In genomic region chr1:220272047-220272840, GRCh38 we compare ENCODE assay signal across 8 cellular contexts. TPM values are rescaled to one million over a fixed set of nuclear protein-coding genes. Genes with fewer than 3 reads are reported as not detected.
A peak's percentile ranks its signal among the peaks of the same experiment; 100 is the strongest.
DNase-seq lines count a peak whose midpoint lies in the region; ATAC-seq and TF ChIP-seq lines count a peak whose summit lies in the region.

A gene with protein sequence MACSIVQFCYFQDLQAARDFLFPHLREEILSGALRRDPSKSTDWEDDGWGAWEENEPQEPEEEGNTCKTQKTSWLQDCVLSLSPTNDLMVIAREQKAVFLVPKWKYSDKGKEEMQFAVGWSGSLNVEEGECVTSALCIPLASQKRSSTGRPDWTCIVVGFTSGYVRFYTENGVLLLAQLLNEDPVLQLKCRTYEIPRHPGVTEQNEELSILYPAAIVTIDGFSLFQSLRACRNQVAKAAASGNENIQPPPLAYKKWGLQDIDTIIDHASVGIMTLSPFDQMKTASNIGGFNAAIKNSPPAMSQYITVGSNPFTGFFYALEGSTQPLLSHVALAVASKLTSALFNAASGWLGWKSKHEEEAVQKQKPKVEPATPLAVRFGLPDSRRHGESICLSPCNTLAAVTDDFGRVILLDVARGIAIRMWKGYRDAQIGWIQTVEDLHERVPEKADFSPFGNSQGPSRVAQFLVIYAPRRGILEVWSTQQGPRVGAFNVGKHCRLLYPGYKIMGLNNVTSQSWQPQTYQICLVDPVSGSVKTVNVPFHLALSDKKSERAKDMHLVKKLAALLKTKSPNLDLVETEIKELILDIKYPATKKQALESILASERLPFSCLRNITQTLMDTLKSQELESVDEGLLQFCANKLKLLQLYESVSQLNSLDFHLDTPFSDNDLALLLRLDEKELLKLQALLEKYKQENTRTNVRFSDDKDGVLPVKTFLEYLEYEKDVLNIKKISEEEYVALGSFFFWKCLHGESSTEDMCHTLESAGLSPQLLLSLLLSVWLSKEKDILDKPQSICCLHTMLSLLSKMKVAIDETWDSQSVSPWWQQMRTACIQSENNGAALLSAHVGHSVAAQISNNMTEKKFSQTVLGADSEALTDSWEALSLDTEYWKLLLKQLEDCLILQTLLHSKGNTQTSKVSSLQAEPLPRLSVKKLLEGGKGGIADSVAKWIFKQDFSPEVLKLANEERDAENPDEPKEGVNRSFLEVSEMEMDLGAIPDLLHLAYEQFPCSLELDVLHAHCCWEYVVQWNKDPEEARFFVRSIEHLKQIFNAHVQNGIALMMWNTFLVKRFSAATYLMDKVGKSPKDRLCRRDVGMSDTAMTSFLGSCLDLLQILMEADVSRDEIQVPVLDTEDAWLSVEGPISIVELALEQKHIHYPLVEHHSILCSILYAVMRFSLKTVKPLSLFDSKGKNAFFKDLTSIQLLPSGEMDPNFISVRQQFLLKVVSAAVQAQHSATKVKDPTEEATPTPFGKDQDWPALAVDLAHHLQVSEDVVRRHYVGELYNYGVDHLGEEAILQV (N-terminal part only) (minus strand): TSS chr1:220272453. CDS start chr1:220272337, 116 bp downstream.

- peaks cover 17 to 19% of the 10 kb centered on the region in 2 donors for H3K36me3 Mint-ChIP-seq in activated naive CD4-positive, alpha-beta T cell treated with anti-CD3 and anti-CD28 coated beads, Interleukin-2, amount 50 U/mL, for 72 hours

- H3K4me1 ChIP-seq in ovary (ENCODE audit: insufficient read depth), result peaks cover 8% of the 10 kb centered on the region
- peaks cover 10 to 14% of the 10 kb centered on the region in 2 donors for H3K4me1 ChIP-seq in thyroid gland

- peak within 1 kb of the TSS; percentile 46 to 58 for H3K27ac ChIP-seq in ovary
- H3K27ac ChIP-seq in thyroid gland, result peak within 1 kb of the TSS; percentile 41 to 88 (median 84)

- ATAC-seq in HG02623 (IDR thresholded peaks at IDR 0.05; ENCODE audit: unreplicated experiment) (peak; percentile 96), SK-N-SH treated with all-trans-retinoic acid at 6 μM for 48 hours (peak; percentile 96)
- ATAC-seq in activated naive CD4-positive, alpha-beta T cell treated with anti-CD3 and anti-CD28 coated beads, Interleukin-2, amount 50 U/mL, for 72 hours, result peak; percentile 97 to 98

- no peaks in the 10 kb centered on the region for H3K27me3 ChIP-seq in ovary
- no peaks in the 10 kb centered on the region for H3K27me3 ChIP-seq in thyroid gland

- peak within 1 kb of the TSS in 1 of 2 donors; percentile 78 for H3K27ac Mint-ChIP-seq in activated naive CD4-positive, alpha-beta T cell treated with anti-CD3 and anti-CD28 coated beads, Interleukin-2, amount 50 U/mL, for 72 hours

- H3K36me3 ChIP-seq in ovary, result no peaks in the 10 kb centered on the region
- H3K36me3 ChIP-seq in thyroid gland, result no peaks in the 10 kb centered on the region

- TF ChIP-seq POLR2A in ovary (IDR thresholded peaks at IDR 0.05) (peak; percentile 54), thyroid gland (IDR thresholded peaks at IDR 0.05) (peak; percentile 17 to 81)

- intact Hi-C loops in head of caudate nucleus (cut with DNase I), result no loop called here
- intact Hi-C loops in ovary (cut with DNase I), result no loop called here
- intact Hi-C loops in thyroid gland (cut with DNase I), result loop anchor here (10.0 kb wide), 1 partner anchor 253 kb away; the partner anchor contains the start of gene MARK1

- no peak for TF ChIP-seq EP300 in ovary (IDR thresholded peaks at IDR 0.05)

- DNase-seq in GM10266 (ENCODE audit: extremely low spot score), result peak; percentile 94
- DNase-seq in NCI-H1092 treated with DMSO at 0.1 percent for 48 hours (lab: John Stamatoyannopoulos, UW), result peak; percentile 99
- peak; percentile 95 to 98 for DNase-seq in activated naive CD4-positive, alpha-beta T cell treated with anti-CD3 and anti-CD28 coated beads, Interleukin-2, amount 50 U/mL, for 72 hours (ENCODE audit: low spot score in 2 of 2)
- peak; percentile 85 to 97 (median 94) for DNase-seq in head of caudate nucleus
- peak; percentile 92 to 96 (median 94) for DNase-seq in ovary
- DNase-seq in thyroid gland, result peak; percentile 96 to 97

- TF ChIP-seq CTCF in GM10266 (IDR thresholded peaks at IDR 0.05; ENCODE audit: control insufficient read depth, insufficient read depth, low read depth, missing control alignments) (no peak), ovary (IDR thresholded peaks at IDR 0.05) (no peak), thyroid gland (IDR thresholded peaks at IDR 0.05) (peak in 1 of 6 experiments; percentile 25)

- no peaks in the 10 kb centered on the region for H3K9me3 ChIP-seq in ovary
- H3K9me3 ChIP-seq in thyroid gland, result no peaks in the 10 kb centered on the region

- H3K4me3 ChIP-seq in ovary (peak within 1 kb of the TSS; percentile 64), thyroid gland (replicated peaks in 1 of 3) (peak within 1 kb of the TSS; percentile 55 to 86 (median 82))

- WGBS in ovary, 3 donors, result 0 to 1% (median 0%) methylated on average over 41 to 49 of the region's 49 CpGs
- WGBS in thyroid gland, 2 donors, result 0 to 1% methylated on average over 24 to 42 of the region's 49 CpGs

- H3K9me3 Mint-ChIP-seq in activated naive CD4-positive, alpha-beta T cell treated with anti-CD3 and anti-CD28 coated beads, Interleukin-2, amount 50 U/mL, for 72 hours, result peaks cover 0 to 3% of the 10 kb centered on the region in 2 donors

TF ChIP-seq in SK-N-SH treated with all-trans-retinoic acid at 6 μM for 48 hours, 23 proteins besides CTCF, POLR2A, EP300 and RAD21:
- TF ChIP-seq ZNF565 (CRISPR knock-in tag; conservative IDR thresholded peaks at IDR 0.05; ENCODE audit: low read depth), result 0 out of 2 replicates have a peak, but pooled peaks have one; percentile 42
- TF ChIP-seq, protein P1, sequence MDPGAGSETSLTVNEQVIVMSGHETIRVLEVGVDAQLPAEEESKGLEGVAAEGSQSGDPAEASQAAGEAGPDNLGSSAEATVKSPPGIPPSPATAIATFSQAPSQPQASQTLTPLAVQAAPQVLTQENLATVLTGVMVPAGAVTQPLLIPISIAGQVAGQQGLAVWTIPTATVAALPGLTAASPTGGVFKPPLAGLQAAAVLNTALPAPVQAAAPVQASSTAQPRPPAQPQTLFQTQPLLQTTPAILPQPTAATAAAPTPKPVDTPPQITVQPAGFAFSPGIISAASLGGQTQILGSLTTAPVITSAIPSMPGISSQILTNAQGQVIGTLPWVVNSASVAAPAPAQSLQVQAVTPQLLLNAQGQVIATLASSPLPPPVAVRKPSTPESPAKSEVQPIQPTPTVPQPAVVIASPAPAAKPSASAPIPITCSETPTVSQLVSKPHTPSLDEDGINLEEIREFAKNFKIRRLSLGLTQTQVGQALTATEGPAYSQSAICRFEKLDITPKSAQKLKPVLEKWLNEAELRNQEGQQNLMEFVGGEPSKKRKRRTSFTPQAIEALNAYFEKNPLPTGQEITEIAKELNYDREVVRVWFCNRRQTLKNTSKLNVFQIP (CRISPR knock-in tag; IDR thresholded peaks at IDR 0.05; ENCODE audit: borderline replicate concordance, low read depth), result no peak
- no peak for TF ChIP-seq SNAI2 (CRISPR knock-in tag; IDR thresholded peaks at IDR 0.05)
- no peak for TF ChIP-seq TSHZ2 (CRISPR knock-in tag; IDR thresholded peaks at IDR 0.05)

RNA-seq across cellular contexts. Expression of the gene that starts here (rescaled TPM):
- total RNA-seq in activated naive CD4-positive, alpha-beta T cell treated with anti-CD3 and anti-CD28 coated beads, Interleukin-2, amount 50 U/mL, for 72 hours, result 10 to 100 TPM; 43.2 to 51.5 TPM
- total RNA-seq in ovary, result 10 to 100 TPM; 18.0 to 33.4 (median 27.2) TPM
- polyA plus RNA-seq in ovary, result 10 to 100 TPM in 1 of 2 donors, 1 to 10 TPM in 1; 7.6 to 14.9 TPM
- total RNA-seq in thyroid gland, result 10 to 100 TPM; 37.0 to 53.1 (median 42.9) TPM

Comparison
In these comparisons a context has a peak if more than half of its experiments do, and no peak if none do; other contexts are left out.
1. Peak in every context shown above with its lines: DNase-seq, ATAC-seq, H3K4me3 ChIP-seq and H3K27ac ChIP-seq.